ENCODE assay signal across 18 cellular contexts in genomic region chr7:79320741-79321473, GRCh38.
"Had no signal": no experiment of that assay in that cellular context is flagged by ENCODE, and none has a peak within 500 bp of the region (broad histone marks: within the 10 kb centered on the region; RNA-seq: fewer than 3 reads in every experiment).

No MANE protein-coding gene starts in this region.

- FAIRE-seq: TTC549 had no signal

- H3K27me3 ChIP-seq: dorsolateral prefrontal cortex, neutrophil, tibial artery, vagina had no signal

- H3K4me1 Mint-ChIP-seq: activated CD4-positive, alpha-beta T cell treated with anti-CD3 and anti-CD28 coated beads, Interleukin-2, amount 10 ng/mL, durations not matched to agents 7 days and 5 days; activated naive CD8-positive, alpha-beta T cell treated with anti-CD3 and anti-CD28 coated beads for 36 hours; memory B cell; natural killer cell; stimulated activated naive B cell treated with anti-CD40 and anti-IgM and Interleukin-4, amounts not matched to agents 10 μg/mL and 1 μg/mL and 100 μg/mL, for 72 hours had no signal

- DNase-seq: activated CD4-positive, alpha-beta T cell treated with anti-CD3 and anti-CD28 coated beads, Interleukin-2, amount 10 ng/mL, durations not matched to agents 7 days and 5 days; activated CD8-positive, alpha-beta memory T cell treated with anti-CD3 and anti-CD28 coated beads, Interleukin-2, amount 50 U/mL, for 48 hours; activated gamma-delta T cell treated with Interleukin-2 at 50 U/mL for 16 hours; activated naive CD8-positive, alpha-beta T cell treated with anti-CD3 and anti-CD28 coated beads for 36 hours; anterior cingulate cortex; dorsolateral prefrontal cortex; hippocampal formation; left ventricle myocardium inferior; natural killer cell; stimulated activated CD4-positive, alpha-beta T cell treated with anti-CD3 and anti-CD28 coated beads, Interleukin-15, amount 100 ng/mL, for 24 hours; stimulated activated CD4-positive, alpha-beta T cell treated with anti-CD3 and anti-CD28 coated beads, Interleukin-4, amount 100 ng/mL, for 1 hour; stimulated activated naive B cell treated with anti-CD40 and anti-IgM and Interleukin-4, amounts not matched to agents 10 μg/mL and 1 μg/mL and 100 μg/mL, for 72 hours; tibial artery had no signal

- ATAC-seq: esophagus mucosa; natural killer cell; stimulated activated naive B cell treated with anti-CD40 and anti-IgM and Interleukin-4, amounts not matched to agents 10 μg/mL and 1 μg/mL and 100 μg/mL, for 72 hours had no signal

- H3K4me3 Mint-ChIP-seq: activated CD4-positive, alpha-beta T cell treated with anti-CD3 and anti-CD28 coated beads, Interleukin-2, amount 10 ng/mL, durations not matched to agents 7 days and 5 days; activated naive CD8-positive, alpha-beta T cell treated with anti-CD3 and anti-CD28 coated beads for 36 hours; memory B cell; natural killer cell; stimulated activated naive B cell treated with anti-CD40 and anti-IgM and Interleukin-4, amounts not matched to agents 10 μg/mL and 1 μg/mL and 100 μg/mL, for 72 hours had no signal

- H3K9me3 Mint-ChIP-seq: activated CD4-positive, alpha-beta T cell treated with anti-CD3 and anti-CD28 coated beads, Interleukin-2, amount 10 ng/mL, durations not matched to agents 7 days and 5 days; activated naive CD8-positive, alpha-beta T cell treated with anti-CD3 and anti-CD28 coated beads for 36 hours; stimulated activated naive B cell treated with anti-CD40 and anti-IgM and Interleukin-4, amounts not matched to agents 10 μg/mL and 1 μg/mL and 100 μg/mL, for 72 hours had no signal

- H3K27ac ChIP-seq: left ventricle myocardium inferior, neutrophil, tibial artery, vagina had no signal

- H3K27ac Mint-ChIP-seq: activated CD4-positive, alpha-beta T cell treated with anti-CD3 and anti-CD28 coated beads, Interleukin-2, amount 10 ng/mL, durations not matched to agents 7 days and 5 days; activated naive CD8-positive, alpha-beta T cell treated with anti-CD3 and anti-CD28 coated beads for 36 hours; memory B cell; natural killer cell; stimulated activated naive B cell treated with anti-CD40 and anti-IgM and Interleukin-4, amounts not matched to agents 10 μg/mL and 1 μg/mL and 100 μg/mL, for 72 hours had no signal

- H3K36me3 Mint-ChIP-seq: activated naive CD8-positive, alpha-beta T cell treated with anti-CD3 and anti-CD28 coated beads for 36 hours; memory B cell; natural killer cell; stimulated activated naive B cell treated with anti-CD40 and anti-IgM and Interleukin-4, amounts not matched to agents 10 μg/mL and 1 μg/mL and 100 μg/mL, for 72 hours had no signal

- H3K4me1 ChIP-seq: left ventricle myocardium inferior, tibial artery had no signal

- H3K36me3 ChIP-seq: left ventricle myocardium inferior, neutrophil, tibial artery, vagina had no signal

- H3K27me3 Mint-ChIP-seq: activated CD4-positive, alpha-beta T cell treated with anti-CD3 and anti-CD28 coated beads, Interleukin-2, amount 10 ng/mL, durations not matched to agents 7 days and 5 days; activated naive CD8-positive, alpha-beta T cell treated with anti-CD3 and anti-CD28 coated beads for 36 hours; memory B cell; stimulated activated naive B cell treated with anti-CD40 and anti-IgM and Interleukin-4, amounts not matched to agents 10 μg/mL and 1 μg/mL and 100 μg/mL, for 72 hours had no signal

- H3K9me3 ChIP-seq: left ventricle myocardium inferior, neutrophil, tibial artery, vagina had no signal

- H3K4me3 ChIP-seq: dorsolateral prefrontal cortex, left ventricle myocardium inferior, tibial artery, vagina had no signal
